ENCODE assay signal across 10 cellular contexts in genomic region chr6:33668914-33669313, GRCh38. TPM values are rescaled to one million over a fixed set of nuclear protein-coding genes. Genes with fewer than 3 reads are reported as not detected.
DNase-seq lines count a peak whose midpoint lies in the region; ATAC-seq, FAIRE-seq and TF ChIP-seq lines count a peak whose summit lies in the region.
"Had no signal": no experiment of that assay in that cellular context is flagged by ENCODE, and none has a peak within 500 bp of the region (broad histone marks: within the 10 kb centered on the region; RNA-seq: fewer than 3 reads in every experiment).

No MANE protein-coding gene starts in this region.

- TF ChIP-seq POLR2A in GM12891 (IDR thresholded peaks at IDR 0.05; ENCODE audit: low read depth, low read length) = no peak

- H3K27me3 ChIP-seq in bronchial epithelial cell (ENCODE audit: control insufficient read depth, insufficient read depth, low read length) = no peaks in the 10 kb centered on the region
- H3K27me3 ChIP-seq in aorta (ENCODE audit: control insufficient read depth in 1 of 2, insufficient read depth in 2 of 2, low read length in 1 of 2) = no peaks in the 10 kb centered on the region
- H3K27me3 ChIP-seq: adrenal gland had no signal

- H3K27ac ChIP-seq in aorta (ENCODE audit: low read depth in 1 of 2, low read length in 2 of 2) = no peak overlapping the region
- H3K27ac ChIP-seq: gastroesophageal sphincter had no signal

- FAIRE-seq in GM12891 (lab: Jason Lieb, UNC) (peak; percentile 69), bronchial epithelial cell (lab: Jason Lieb, UNC) (peak; percentile 97)

- no peak for ATAC-seq in aorta (ENCODE audit: low FRiP score)
- ATAC-seq in GM18870 (IDR thresholded peaks at IDR 0.05; ENCODE audit: unreplicated experiment) = no peak
- no peak for ATAC-seq in HG03354 (IDR thresholded peaks at IDR 0.05; ENCODE audit: poor library complexity, severe bottlenecking, unreplicated experiment)
- no peak for ATAC-seq in HG03460 (IDR thresholded peaks at IDR 0.05; ENCODE audit: unreplicated experiment)
- ATAC-seq: gastroesophageal sphincter had no signal

- intact Hi-C loops in aorta (cut with DNase I) = no loop called here

- H3K9me3 ChIP-seq in aorta (ENCODE audit: control insufficient read depth, low read length) = no peaks in the 10 kb centered on the region
- H3K9me3 ChIP-seq: adrenal gland, gastroesophageal sphincter had no signal

- WGBS in aorta, 2 donors = 78 to 80% methylated on average over 17 of the region's 17 CpGs

- peak; percentile 73 for DNase-seq in GM12891 (ENCODE audit: insufficient read length, low spot score)
- DNase-seq in T-helper 22 cell (ENCODE audit: low read depth) = peak; percentile 33
- DNase-seq in bronchial epithelial cell (ENCODE audit: low read depth) = peak; percentile 83
- peak; percentile 26 to 54 for DNase-seq in stimulated activated CD4-positive, alpha-beta T cell treated with anti-CD3 and anti-CD28 coated beads, Interleukin-15, amount 100 ng/mL, for 1 hour (ENCODE audit: low read depth in 1 of 2, low spot score in 1 of 2)
- DNase-seq in aorta = no peak
- DNase-seq: adrenal gland had no signal

- TF ChIP-seq CTCF in bronchial epithelial cell (IDR thresholded peaks at IDR 0.05; ENCODE audit: insufficient read depth, low read length, severe bottlenecking) = no peak

- no peak overlapping the region for H3K4me3 ChIP-seq in bronchial epithelial cell (ENCODE audit: low read depth, low read length)
- no peak overlapping the region for H3K4me3 ChIP-seq in aorta (ENCODE audit: low read length in 2 of 2)
- H3K4me3 ChIP-seq: adrenal gland, gastroesophageal sphincter had no signal

- H3K36me3 ChIP-seq in bronchial epithelial cell (ENCODE audit: control insufficient read depth, insufficient read depth, low read length) (peaks cover 50% of the 10 kb centered on the region), aorta (ENCODE audit: control insufficient read depth in 1 of 2, insufficient read depth in 2 of 2, low read length in 1 of 2) (no peaks in the 10 kb centered on the region)
- H3K36me3 ChIP-seq: adrenal gland had no signal

- no peaks in the 10 kb centered on the region for H3K4me1 ChIP-seq in aorta (ENCODE audit: control insufficient read depth in 1 of 2, insufficient read depth in 2 of 2, low read length in 2 of 2)

TF ChIP-seq in GM12891, 5 proteins besides CTCF, POLR2A, EP300 and RAD21:
- TF ChIP-seq PAX5 (IDR thresholded peaks at IDR 0.05; ENCODE audit: insufficient read depth, low read length, severe bottlenecking) (no peak), POLR2AphosphoS5 (IDR thresholded peaks at IDR 0.05; ENCODE audit: low read depth, low read length) (no peak), TAF1 (IDR thresholded peaks at IDR 0.05; ENCODE audit: low read depth, low read length) (no peak), SPI1 (IDR thresholded peaks at IDR 0.05; ENCODE audit: low read depth, low read length) (peak; percentile 76), POU2F2 (IDR thresholded peaks at IDR 0.05; ENCODE audit: low read depth, low read length) (no peak)

RNA-seq across cellular contexts. Expression of gene UQCC2, which starts 42.6 kb away (rescaled TPM):
- polyA plus RNA-seq in GM12891 (2012; ENCODE audit: low read depth, missing spikeins) = 100 TPM
- total RNA-seq in bronchial epithelial cell = 47.1 and 49.7 TPM in 2 replicates
- total RNA-seq in aorta = 10 to 100 TPM; 19.5 to 24.0 TPM
- polyA plus RNA-seq in aorta = 10 to 100 TPM; 14.7 to 48.2 TPM

RNA-seq across cellular contexts. Expression of gene ITPR3, which starts 47.8 kb away (rescaled TPM):
- polyA plus RNA-seq in GM12891 (2012; ENCODE audit: low read depth, missing spikeins) = 8.5 TPM
- total RNA-seq in bronchial epithelial cell (66.6 and 95.6 TPM in 2 replicates), aorta (10 to 100 TPM; 11.9 to 28.8 TPM)
- polyA plus RNA-seq in aorta = 1 to 10 TPM; 4.6 to 7.0 TPM

Comparison
In these comparisons a context has a peak if more than half of its experiments do, and no peak if none do; other contexts are left out.
1. DNase-seq: peak in GM12891 (single experiment), T-helper 22 cell (single experiment), bronchial epithelial cell (single experiment) and stimulated activated CD4-positive, alpha-beta T cell treated with anti-CD3 and anti-CD28 coated beads, Interleukin-15, amount 100 ng/mL, for 1 hour (2 of 2); none in aorta (0 of 2).